1 cellular context compared by ENCODE assay signal in the genomic region with DNA sequence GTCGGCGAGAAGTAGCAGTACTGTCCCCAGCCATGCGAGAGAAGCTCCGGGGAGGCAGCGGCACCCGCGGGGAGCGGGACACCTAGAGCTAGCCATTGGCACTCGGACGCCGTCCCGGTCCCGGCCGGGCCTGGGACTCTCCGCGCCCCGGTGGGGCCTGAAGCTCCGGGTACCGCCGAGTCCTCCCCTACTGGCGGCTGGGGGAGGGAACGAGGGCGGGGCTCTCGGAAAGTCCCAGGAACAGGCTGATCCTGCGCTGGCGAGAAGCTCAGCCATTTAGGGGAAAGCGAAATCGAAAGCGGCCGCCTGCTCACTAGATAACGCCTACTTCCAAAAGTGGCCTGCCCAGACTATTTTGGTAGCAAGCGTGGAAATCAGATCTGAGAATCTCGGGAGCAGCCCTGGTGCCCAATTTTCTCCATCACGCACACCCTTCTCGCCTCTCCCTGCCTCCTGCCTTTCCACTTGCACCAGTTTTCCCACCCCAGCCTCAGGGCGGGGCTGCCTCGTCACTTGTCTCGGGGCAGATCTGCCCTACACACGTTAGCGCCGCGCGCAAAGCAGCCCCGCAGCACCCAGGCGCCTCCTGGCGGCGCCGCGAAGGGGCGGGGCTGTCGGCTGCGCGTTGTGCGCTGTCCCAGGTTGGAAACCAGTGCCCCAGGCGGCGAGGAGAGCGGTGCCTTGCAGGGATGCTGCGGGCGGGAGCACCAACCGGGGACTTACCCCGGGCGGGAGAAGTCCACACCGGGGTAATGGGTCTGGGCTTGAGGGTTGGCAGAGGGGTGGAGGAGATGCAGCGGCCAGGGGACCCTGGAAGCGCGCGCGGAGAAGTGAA.
TF ChIP-seq lines count a peak whose summit lies in the region.

Gene PSMB9 (plus strand): TSS at position 652 of the 835 bp plus-strand sequence. CDS start 38 bp downstream, at position 690.
A gene with protein sequence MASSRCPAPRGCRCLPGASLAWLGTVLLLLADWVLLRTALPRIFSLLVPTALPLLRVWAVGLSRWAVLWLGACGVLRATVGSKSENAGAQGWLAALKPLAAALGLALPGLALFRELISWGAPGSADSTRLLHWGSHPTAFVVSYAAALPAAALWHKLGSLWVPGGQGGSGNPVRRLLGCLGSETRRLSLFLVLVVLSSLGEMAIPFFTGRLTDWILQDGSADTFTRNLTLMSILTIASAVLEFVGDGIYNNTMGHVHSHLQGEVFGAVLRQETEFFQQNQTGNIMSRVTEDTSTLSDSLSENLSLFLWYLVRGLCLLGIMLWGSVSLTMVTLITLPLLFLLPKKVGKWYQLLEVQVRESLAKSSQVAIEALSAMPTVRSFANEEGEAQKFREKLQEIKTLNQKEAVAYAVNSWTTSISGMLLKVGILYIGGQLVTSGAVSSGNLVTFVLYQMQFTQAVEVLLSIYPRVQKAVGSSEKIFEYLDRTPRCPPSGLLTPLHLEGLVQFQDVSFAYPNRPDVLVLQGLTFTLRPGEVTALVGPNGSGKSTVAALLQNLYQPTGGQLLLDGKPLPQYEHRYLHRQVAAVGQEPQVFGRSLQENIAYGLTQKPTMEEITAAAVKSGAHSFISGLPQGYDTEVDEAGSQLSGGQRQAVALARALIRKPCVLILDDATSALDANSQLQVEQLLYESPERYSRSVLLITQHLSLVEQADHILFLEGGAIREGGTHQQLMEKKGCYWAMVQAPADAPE (minus strand): TSS at position 164 of the 835 bp plus-strand sequence. CDS start 68 bp downstream, at position 96.

TF ChIP-seq in HepG2, 621 proteins besides CTCF, POLR2A, EP300 and RAD21 (continued from another document and continues in another):
- TF ChIP-seq AHDC1 (CRISPR knock-in tag; IDR thresholded peaks at IDR 0.05; ENCODE audit: borderline replicate concordance) (peak; percentile 70; the same call in 1 of the 2 replicates), ZBTB20 (CRISPR knock-in tag; IDR thresholded peaks at IDR 0.05; ENCODE audit: borderline replicate concordance, low read depth) (peak; percentile 21; the same call in 1 of the 2 replicates), MAFG (CRISPR knock-in tag; IDR thresholded peaks at IDR 0.05) (no peak), ZBTB43 (CRISPR knock-in tag; conservative IDR thresholded peaks at IDR 0.05) (no peak; the same call in 1 of the 2 replicates), ZNF253 (CRISPR knock-in tag; IDR thresholded peaks at IDR 0.05; ENCODE audit: borderline replicate concordance) (no peak), NRL (CRISPR knock-in tag; IDR thresholded peaks at IDR 0.05; ENCODE audit: borderline replicate concordance) (peak; percentile 76), SRSF4 (IDR thresholded peaks at IDR 0.05; ENCODE audit: low read depth, low read length, poor library complexity, severe bottlenecking) (no peak), PHF5A (CRISPR knock-in tag; IDR thresholded peaks at IDR 0.05; ENCODE audit: low read depth, unreplicated experiment) (peak; percentile 88), ZFP62 (CRISPR knock-in tag; IDR thresholded peaks at IDR 0.05) (no peak), ZNF543 (CRISPR knock-in tag; IDR thresholded peaks at IDR 0.05) (no peak; the same call in 1 of the 2 replicates), JARID2 (CRISPR knock-in tag; IDR thresholded peaks at IDR 0.05; ENCODE audit: insufficient replicate concordance) (no peak), ZNF30 (CRISPR knock-in tag; IDR thresholded peaks at IDR 0.05) (no peak), YEATS2 (CRISPR knock-in tag; IDR thresholded peaks at IDR 0.05; ENCODE audit: borderline replicate concordance) (peak; percentile 48; the same call in 1 of the 2 replicates), ZNF335 (CRISPR knock-in tag; IDR thresholded peaks at IDR 0.05) (peak; percentile 47; the same call in 1 of the 2 replicates), XRCC5 (optimal IDR thresholded peaks at IDR 0.05; ENCODE audit: low read length) (peak; percentile 90), ZNF446 (CRISPR knock-in tag; IDR thresholded peaks at IDR 0.05) (no peak; the same call in 1 of the 2 replicates), NBN (conservative IDR thresholded peaks at IDR 0.05) (no peak), ZNF382 (CRISPR knock-in tag; IDR thresholded peaks at IDR 0.05; ENCODE audit: borderline replicate concordance) (no peak), STAG1 (CRISPR knock-in tag; IDR thresholded peaks at IDR 0.05) (peak; percentile 66), RXRB (CRISPR knock-in tag; IDR thresholded peaks at IDR 0.05; ENCODE audit: borderline replicate concordance) (peak; percentile 66; the same call in 1 of the 2 replicates), TOE1 (CRISPR knock-in tag; IDR thresholded peaks at IDR 0.05) (0 out of 2 replicates have a peak, but pooled peaks have one; percentile 28), RFXANK (CRISPR knock-in tag; IDR thresholded peaks at IDR 0.05) (peak; percentile 100), EED (CRISPR knock-in tag; IDR thresholded peaks at IDR 0.05) (no peak; the same call in 1 of the 2 replicates), ZNF326 (CRISPR knock-in tag; IDR thresholded peaks at IDR 0.05; ENCODE audit: borderline replicate concordance) (no peak), HOXD1 (CRISPR knock-in tag; IDR thresholded peaks at IDR 0.05) (peak; percentile 92), KLF9 (CRISPR knock-in tag; IDR thresholded peaks at IDR 0.05; ENCODE audit: low read depth) (peak; percentile 93)
- TF ChIP-seq, protein P1, sequence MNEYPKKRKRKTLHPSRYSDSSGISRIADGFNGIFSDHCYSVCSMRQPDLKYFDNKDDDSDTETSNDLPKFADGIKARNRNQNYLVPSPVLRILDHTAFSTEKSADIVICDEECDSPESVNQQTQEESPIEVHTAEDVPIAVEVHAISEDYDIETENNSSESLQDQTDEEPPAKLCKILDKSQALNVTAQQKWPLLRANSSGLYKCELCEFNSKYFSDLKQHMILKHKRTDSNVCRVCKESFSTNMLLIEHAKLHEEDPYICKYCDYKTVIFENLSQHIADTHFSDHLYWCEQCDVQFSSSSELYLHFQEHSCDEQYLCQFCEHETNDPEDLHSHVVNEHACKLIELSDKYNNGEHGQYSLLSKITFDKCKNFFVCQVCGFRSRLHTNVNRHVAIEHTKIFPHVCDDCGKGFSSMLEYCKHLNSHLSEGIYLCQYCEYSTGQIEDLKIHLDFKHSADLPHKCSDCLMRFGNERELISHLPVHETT (CRISPR knock-in tag; conservative IDR thresholded peaks at IDR 0.05), result peak; percentile 74
- TF ChIP-seq, protein P2, sequence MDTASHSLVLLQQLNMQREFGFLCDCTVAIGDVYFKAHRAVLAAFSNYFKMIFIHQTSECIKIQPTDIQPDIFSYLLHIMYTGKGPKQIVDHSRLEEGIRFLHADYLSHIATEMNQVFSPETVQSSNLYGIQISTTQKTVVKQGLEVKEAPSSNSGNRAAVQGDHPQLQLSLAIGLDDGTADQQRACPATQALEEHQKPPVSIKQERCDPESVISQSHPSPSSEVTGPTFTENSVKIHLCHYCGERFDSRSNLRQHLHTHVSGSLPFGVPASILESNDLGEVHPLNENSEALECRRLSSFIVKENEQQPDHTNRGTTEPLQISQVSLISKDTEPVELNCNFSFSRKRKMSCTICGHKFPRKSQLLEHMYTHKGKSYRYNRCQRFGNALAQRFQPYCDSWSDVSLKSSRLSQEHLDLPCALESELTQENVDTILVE (CRISPR knock-in tag; IDR thresholded peaks at IDR 0.05), result peak; percentile 58; the same call in 1 of the 2 replicates
- TF ChIP-seq, protein P3, sequence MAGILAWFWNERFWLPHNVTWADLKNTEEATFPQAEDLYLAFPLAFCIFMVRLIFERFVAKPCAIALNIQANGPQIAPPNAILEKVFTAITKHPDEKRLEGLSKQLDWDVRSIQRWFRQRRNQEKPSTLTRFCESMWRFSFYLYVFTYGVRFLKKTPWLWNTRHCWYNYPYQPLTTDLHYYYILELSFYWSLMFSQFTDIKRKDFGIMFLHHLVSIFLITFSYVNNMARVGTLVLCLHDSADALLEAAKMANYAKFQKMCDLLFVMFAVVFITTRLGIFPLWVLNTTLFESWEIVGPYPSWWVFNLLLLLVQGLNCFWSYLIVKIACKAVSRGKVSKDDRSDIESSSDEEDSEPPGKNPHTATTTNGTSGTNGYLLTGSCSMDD (CRISPR knock-in tag; IDR thresholded peaks at IDR 0.05), result no peak
- TF ChIP-seq, protein P4, sequence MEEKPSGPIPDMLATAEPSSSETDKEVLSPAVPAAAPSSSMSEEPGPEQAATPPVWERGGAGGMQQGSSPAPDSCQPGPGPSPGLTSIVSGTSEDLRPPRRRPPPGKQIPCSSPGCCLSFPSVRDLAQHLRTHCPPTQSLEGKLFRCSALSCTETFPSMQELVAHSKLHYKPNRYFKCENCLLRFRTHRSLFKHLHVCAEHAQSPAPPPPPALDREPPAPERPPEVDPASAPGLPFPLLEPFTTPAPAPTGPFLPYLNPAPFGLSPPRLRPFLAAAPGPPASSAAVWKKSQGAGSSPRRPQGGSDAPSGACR (CRISPR knock-in tag; IDR thresholded peaks at IDR 0.05), result 0 out of 2 replicates have a peak, but pooled peaks have one; percentile 53
- TF ChIP-seq, protein P5, sequence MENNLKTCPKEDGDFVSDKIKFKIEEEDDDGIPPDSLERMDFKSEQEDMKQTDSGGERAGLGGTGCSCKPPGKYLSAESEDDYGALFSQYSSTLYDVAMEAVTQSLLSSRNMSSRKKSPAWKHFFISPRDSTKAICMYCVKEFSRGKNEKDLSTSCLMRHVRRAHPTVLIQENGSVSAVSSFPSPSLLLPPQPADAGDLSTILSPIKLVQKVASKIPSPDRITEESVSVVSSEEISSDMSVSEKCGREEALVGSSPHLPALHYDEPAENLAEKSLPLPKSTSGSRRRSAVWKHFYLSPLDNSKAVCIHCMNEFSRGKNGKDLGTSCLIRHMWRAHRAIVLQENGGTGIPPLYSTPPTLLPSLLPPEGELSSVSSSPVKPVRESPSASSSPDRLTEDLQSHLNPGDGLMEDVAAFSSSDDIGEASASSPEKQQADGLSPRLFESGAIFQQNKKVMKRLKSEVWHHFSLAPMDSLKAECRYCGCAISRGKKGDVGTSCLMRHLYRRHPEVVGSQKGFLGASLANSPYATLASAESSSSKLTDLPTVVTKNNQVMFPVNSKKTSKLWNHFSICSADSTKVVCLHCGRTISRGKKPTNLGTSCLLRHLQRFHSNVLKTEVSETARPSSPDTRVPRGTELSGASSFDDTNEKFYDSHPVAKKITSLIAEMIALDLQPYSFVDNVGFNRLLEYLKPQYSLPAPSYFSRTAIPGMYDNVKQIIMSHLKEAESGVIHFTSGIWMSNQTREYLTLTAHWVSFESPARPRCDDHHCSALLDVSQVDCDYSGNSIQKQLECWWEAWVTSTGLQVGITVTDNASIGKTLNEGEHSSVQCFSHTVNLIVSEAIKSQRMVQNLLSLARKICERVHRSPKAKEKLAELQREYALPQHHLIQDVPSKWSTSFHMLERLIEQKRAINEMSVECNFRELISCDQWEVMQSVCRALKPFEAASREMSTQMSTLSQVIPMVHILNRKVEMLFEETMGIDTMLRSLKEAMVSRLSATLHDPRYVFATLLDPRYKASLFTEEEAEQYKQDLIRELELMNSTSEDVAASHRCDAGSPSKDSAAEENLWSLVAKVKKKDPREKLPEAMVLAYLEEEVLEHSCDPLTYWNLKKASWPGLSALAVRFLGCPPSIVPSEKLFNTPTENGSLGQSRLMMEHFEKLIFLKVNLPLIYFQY (CRISPR knock-in tag; IDR thresholded peaks at IDR 0.05; ENCODE audit: borderline replicate concordance), result no peak; the same call in 1 of the 2 replicates
